Comparison of ENCODE assay signal across 27 cellular contexts in genomic region chr7:69919712-69920111, GRCh38.
"Had no signal": no experiment of that assay in that cellular context is flagged by ENCODE, and none has a peak within 500 bp of the region (broad histone marks: within the 10 kb centered on the region; RNA-seq: fewer than 3 reads in every experiment).

No MANE protein-coding gene starts in this region.

- H3K4me1 ChIP-seq: left lung, lower lobe of right lung, pancreas, prostate gland, suprapubic skin, tibial artery, upper lobe of right lung had no signal

- H3K27ac ChIP-seq: left lung, lower lobe of right lung, pancreas, prostate gland, skin epidermis, suprapubic skin, thoracic aorta, tibial artery, upper lobe of right lung had no signal

- H3K9me3 ChIP-seq: left lung, lower lobe of right lung, pancreas, prostate gland, suprapubic skin, thoracic aorta, tibial artery, upper lobe of right lung had no signal

- H3K27me3 ChIP-seq: left lung, pancreas, suprapubic skin, tibial artery, upper lobe of right lung had no signal

- H3K4me3 ChIP-seq: left lung, lower lobe of right lung, pancreas, prostate gland, skin epidermis, suprapubic skin, thoracic aorta, tibial artery, upper lobe of right lung had no signal

- ATAC-seq: left colon; left lung; lower lobe of right lung; naive thymus-derived CD8-positive, alpha-beta T cell; pancreas; right cardiac atrium; sciatic nerve; upper lobe of right lung had no signal

- H3K36me3 ChIP-seq: left lung, lower lobe of right lung, pancreas, prostate gland, suprapubic skin, thoracic aorta, tibial artery, upper lobe of right lung had no signal

- DNase-seq: hypothalamus; immature natural killer cell; kidney; left colon; left lung; lower lobe of right lung; mammary epithelial cell; mesenchymal stem cell; naive thymus-derived CD8-positive, alpha-beta T cell; nucleus accumbens; pancreas; posterior cingulate gyrus; retina; right cardiac atrium; stimulated activated CD4-positive, alpha-beta T cell treated with anti-CD3 and anti-CD28 coated beads, Interleukin-12 subunit alpha, Interleukin-12 subunit beta, amount 100 ng/mL, for 4 hours; stimulated activated CD4-positive, alpha-beta T cell treated with anti-CD3 and anti-CD28 coated beads, Interleukin-15, amount 100 ng/mL, for 24 hours; stimulated activated CD4-positive, alpha-beta T cell treated with anti-CD3 and anti-CD28 coated beads, Interleukin-2, amount 100 ng/mL, for 24 hours; stimulated activated CD4-positive, alpha-beta T cell treated with anti-CD3 and anti-CD28 coated beads, Interleukin-4, amount 100 ng/mL, for 1 hour; stimulated activated naive CD4-positive, alpha-beta T cell; tibial artery; trophoblast cell; upper lobe of right lung had no signal
